ENCODE assay signal across 30 cellular contexts in genomic region chrX:154125356-154126040, GRCh38. TPM values are rescaled to one million over a fixed set of nuclear protein-coding genes. Genes with fewer than 3 reads are reported as not detected.
DNase-seq lines count a peak whose midpoint lies in the region; ATAC-seq, FAIRE-seq and TF ChIP-seq lines count a peak whose summit lies in the region.
"Had no signal": no experiment of that assay in that cellular context is flagged by ENCODE, and none has a peak within 500 bp of the region (broad histone marks: within the 10 kb centered on the region; RNA-seq: fewer than 3 reads in every experiment).

No MANE protein-coding gene starts in this region.

- no peak for TF ChIP-seq CTCF in activated CD8-positive, alpha-beta T cell treated with anti-CD3 and anti-CD28 coated beads for 36 hours (IDR thresholded peaks at IDR 0.05)
- TF ChIP-seq CTCF in CD4-positive, alpha-beta T cell (IDR thresholded peaks at IDR 0.05): no peak
- TF ChIP-seq CTCF in endothelial cell of umbilical vein (IDR thresholded peaks at IDR 0.05; ENCODE audit: extremely low read depth in 1 of 2, insufficient read depth in 1 of 2, low read depth in 1 of 2, low read length in 2 of 2): no peak
- no peak for TF ChIP-seq CTCF in foreskin fibroblast (IDR thresholded peaks at IDR 0.05; ENCODE audit: low read depth, low read length)

- no peaks in the 10 kb centered on the region for H3K79me2 ChIP-seq in endothelial cell of umbilical vein (ENCODE audit: control insufficient read depth, insufficient read depth, low read length)

- ATAC-seq in activated CD8-positive, alpha-beta T cell treated with anti-CD3 and anti-CD28 coated beads for 36 hours: no peak
- ATAC-seq in activated CD8-positive, alpha-beta T cell treated with anti-CD3 and anti-CD28 coated beads, Interleukin-2, amount 10 ng/mL, durations not matched to agents 7 days and 5 days: no peak
- peak; percentile 25 for ATAC-seq in CD4-positive, alpha-beta T cell (ENCODE audit: poor library complexity)
- no peak for ATAC-seq in GM21529 (IDR thresholded peaks at IDR 0.05; ENCODE audit: unreplicated experiment)
- ATAC-seq: PC-3 had no signal

- dilution Hi-C loops in endothelial cell of umbilical vein (cut with MboI; ENCODE audit: extremely low pct_ligation_motif_present, low sequenced_read_pairs): no loop called here

- H3K4me3 Mint-ChIP-seq in activated CD8-positive, alpha-beta T cell treated with anti-CD3 and anti-CD28 coated beads for 36 hours: no peak overlapping the region
- H3K4me3 Mint-ChIP-seq in activated CD8-positive, alpha-beta T cell treated with anti-CD3 and anti-CD28 coated beads, Interleukin-2, amount 10 ng/mL, durations not matched to agents 7 days and 5 days: no peak overlapping the region
- no peak overlapping the region for H3K4me3 Mint-ChIP-seq in CD4-positive, alpha-beta T cell
- H3K4me3 Mint-ChIP-seq: activated naive CD8-positive, alpha-beta T cell treated with anti-CD3 and anti-CD28 coated beads for 36 hours; neural crest cell had no signal

- no peak for TF ChIP-seq POLR2A in endothelial cell of umbilical vein (IDR thresholded peaks at IDR 0.05; ENCODE audit: low read depth, low read length)

- no peaks in the 10 kb centered on the region for H3K4me1 ChIP-seq in endothelial cell of umbilical vein (ENCODE audit: control insufficient read depth, extremely low read depth, insufficient read depth, low read length)
- H3K4me1 ChIP-seq: ascending aorta, sigmoid colon had no signal

- DNase-seq in activated CD8-positive, alpha-beta T cell treated with anti-CD3 and anti-CD28 coated beads for 36 hours: peak; percentile 8
- no peak for DNase-seq in activated CD8-positive, alpha-beta T cell treated with anti-CD3 and anti-CD28 coated beads, Interleukin-2, amount 10 ng/mL, durations not matched to agents 7 days and 5 days
- no peak for DNase-seq in CD4-positive, alpha-beta T cell
- no peak for DNase-seq in endothelial cell of umbilical vein (ENCODE audit: low read depth, low spot score)
- peak; percentile 88 for DNase-seq in mesenteric fat pad (ENCODE audit: low spot score)
- no peak for DNase-seq in effector CD4-positive, alpha-beta T cell
- no peak for DNase-seq in foreskin fibroblast
- DNase-seq: 8988T; activated CD4-positive, alpha-beta T cell treated with anti-CD3 and anti-CD28 coated beads for 48 hours; activated naive CD8-positive, alpha-beta T cell treated with anti-CD3 and anti-CD28 coated beads for 36 hours; CD8-positive, alpha-beta memory T cell; central memory CD4-positive, alpha-beta T cell; H7; NCI-H1105; NCI-H1930; NCI-H526; NK-92 treated with Interleukin-12 subunit alpha and Interleukin-12 subunit beta, amount 100 ng/mL, for 24 hours; PC-3; sigmoid colon; stimulated activated naive CD4-positive, alpha-beta T cell treated with Interleukin-2 at 50 U/mL for 16 hours had no signal

- CTCF ChIA-PET in activated CD8-positive, alpha-beta T cell treated with anti-CD3 and anti-CD28 coated beads for 36 hours (lab: Charles Lee): interaction anchor here (1.2 to 1.3 kb wide), 2 partner anchors 10 to 11 kb away, joined by 3 read pairs; no protein-coding TSS in a partner anchor
- CTCF ChIA-PET in activated CD8-positive, alpha-beta T cell treated with anti-CD3 and anti-CD28 coated beads, Interleukin-2, amount 10 ng/mL, durations not matched to agents 7 days and 5 days (lab: Charles Lee): no interaction called here
- CTCF ChIA-PET in CD4-positive, alpha-beta T cell (lab: Charles Lee): no interaction called here
- CTCF ChIA-PET in endothelial cell of umbilical vein (lab: Charles Lee): no interaction called here

- H3K27me3 ChIP-seq in CD4-positive, alpha-beta T cell (ENCODE audit: control insufficient read depth, insufficient read depth, low read length): no peaks in the 10 kb centered on the region
- H3K27me3 ChIP-seq in endothelial cell of umbilical vein (ENCODE audit: control insufficient read depth in 2 of 2, insufficient read depth in 2 of 2, low read length in 2 of 2): no peaks in the 10 kb centered on the region
- H3K27me3 ChIP-seq: ascending aorta, sigmoid colon had no signal

- intact Hi-C loops in activated CD8-positive, alpha-beta T cell treated with anti-CD3 and anti-CD28 coated beads for 36 hours (cut with micrococcal nuclease): no loop called here
- intact Hi-C loops in CD4-positive, alpha-beta T cell (cut with DNase I, micrococcal nuclease): no loop called here
- intact Hi-C loops in endothelial cell of umbilical vein (cut with micrococcal nuclease): no loop called here

- no peak overlapping the region for H3K27ac Mint-ChIP-seq in activated CD8-positive, alpha-beta T cell treated with anti-CD3 and anti-CD28 coated beads for 36 hours
- H3K27ac Mint-ChIP-seq in activated CD8-positive, alpha-beta T cell treated with anti-CD3 and anti-CD28 coated beads, Interleukin-2, amount 10 ng/mL, durations not matched to agents 7 days and 5 days: no peak overlapping the region
- no peak overlapping the region for H3K27ac Mint-ChIP-seq in CD4-positive, alpha-beta T cell
- H3K27ac Mint-ChIP-seq: activated naive CD8-positive, alpha-beta T cell treated with anti-CD3 and anti-CD28 coated beads for 36 hours; progenitor cell of endocrine pancreas had no signal

- no peak overlapping the region for H3K9ac ChIP-seq in endothelial cell of umbilical vein (replicated peaks; ENCODE audit: extremely low read depth, insufficient read depth, low read length)

- no peaks in the 10 kb centered on the region for H3K9me1 ChIP-seq in endothelial cell of umbilical vein (replicated peaks; ENCODE audit: control insufficient read depth, extremely low read depth, insufficient read depth, low read length)

- no peak overlapping the region for H3K4me2 ChIP-seq in endothelial cell of umbilical vein (ENCODE audit: insufficient read depth, low read length)

- no peaks in the 10 kb centered on the region for H3K27me3 Mint-ChIP-seq in activated CD8-positive, alpha-beta T cell treated with anti-CD3 and anti-CD28 coated beads for 36 hours
- no peaks in the 10 kb centered on the region for H3K27me3 Mint-ChIP-seq in activated CD8-positive, alpha-beta T cell treated with anti-CD3 and anti-CD28 coated beads, Interleukin-2, amount 10 ng/mL, durations not matched to agents 7 days and 5 days (ENCODE audit: low read depth)
- H3K27me3 Mint-ChIP-seq in CD4-positive, alpha-beta T cell: no peaks in the 10 kb centered on the region
- H3K27me3 Mint-ChIP-seq: activated naive CD8-positive, alpha-beta T cell treated with anti-CD3 and anti-CD28 coated beads for 36 hours; progenitor cell of endocrine pancreas had no signal

- no peaks in the 10 kb centered on the region for H3K36me3 ChIP-seq in endothelial cell of umbilical vein (ENCODE audit: control insufficient read depth in 2 of 2, extremely low read depth in 1 of 2, insufficient read depth in 2 of 2, low read length in 2 of 2)
- H3K36me3 ChIP-seq: ascending aorta, sigmoid colon had no signal

- peak; percentile 4 for FAIRE-seq in endothelial cell of umbilical vein (lab: Jason Lieb, UNC)
- FAIRE-seq: GM12892, keratinocyte had no signal

- H3K27ac ChIP-seq in CD4-positive, alpha-beta T cell (ENCODE audit: low read depth, low read length): no peak overlapping the region
- no peak overlapping the region for H3K27ac ChIP-seq in endothelial cell of umbilical vein (ENCODE audit: insufficient read depth, low read depth, low read length)
- H3K27ac ChIP-seq: ascending aorta, dorsolateral prefrontal cortex, sigmoid colon had no signal

- H3K36me3 Mint-ChIP-seq in activated CD8-positive, alpha-beta T cell treated with anti-CD3 and anti-CD28 coated beads for 36 hours (ENCODE audit: low read depth): no peaks in the 10 kb centered on the region
- no peaks in the 10 kb centered on the region for H3K36me3 Mint-ChIP-seq in activated CD8-positive, alpha-beta T cell treated with anti-CD3 and anti-CD28 coated beads, Interleukin-2, amount 10 ng/mL, durations not matched to agents 7 days and 5 days (ENCODE audit: low read depth)
- no peaks in the 10 kb centered on the region for H3K36me3 Mint-ChIP-seq in CD4-positive, alpha-beta T cell (ENCODE audit: low read depth)
- H3K36me3 Mint-ChIP-seq: activated naive CD8-positive, alpha-beta T cell treated with anti-CD3 and anti-CD28 coated beads for 36 hours; CD8-positive, alpha-beta memory T cell had no signal

- H2AFZ ChIP-seq in endothelial cell of umbilical vein (ENCODE audit: low read depth, low read length): no peak overlapping the region

- BruUV-seq in endothelial cell of umbilical vein (replicated peaks; lab: Mats Ljungman, UMichigan): no TSS peak

- peaks cover 15% of the 10 kb centered on the region for H3K4me1 Mint-ChIP-seq in activated CD8-positive, alpha-beta T cell treated with anti-CD3 and anti-CD28 coated beads for 36 hours (ENCODE audit: low read depth)
- peaks cover 28% of the 10 kb centered on the region for H3K4me1 Mint-ChIP-seq in activated CD8-positive, alpha-beta T cell treated with anti-CD3 and anti-CD28 coated beads, Interleukin-2, amount 10 ng/mL, durations not matched to agents 7 days and 5 days (ENCODE audit: low read depth)
- H3K4me1 Mint-ChIP-seq in CD4-positive, alpha-beta T cell (ENCODE audit: low read depth): peaks cover 29% of the 10 kb centered on the region
- H3K4me1 Mint-ChIP-seq: neural crest cell had no signal

- POLR2A ChIA-PET in activated CD8-positive, alpha-beta T cell treated with anti-CD3 and anti-CD28 coated beads for 36 hours (lab: Charles Lee): no interaction called here
- POLR2A ChIA-PET in activated CD8-positive, alpha-beta T cell treated with anti-CD3 and anti-CD28 coated beads, Interleukin-2, amount 10 ng/mL, durations not matched to agents 7 days and 5 days (lab: Charles Lee): no interaction called here
- POLR2A ChIA-PET in CD4-positive, alpha-beta T cell (lab: Charles Lee): interaction anchor here (0.8 to 1.9 kb wide), 4 partner anchors 10 to 144 kb away, joined by 3 to 8 read pairs (median 3); no protein-coding TSS in a partner anchor
- POLR2A ChIA-PET in endothelial cell of umbilical vein (lab: Charles Lee): no interaction called here

- H4K20me1 ChIP-seq in endothelial cell of umbilical vein (replicated peaks; ENCODE audit: control insufficient read depth, extremely low read depth, insufficient read depth, low read length): no peaks in the 10 kb centered on the region

- H3K4me3 ChIP-seq in endothelial cell of umbilical vein (replicated peaks in 1 of 3; ENCODE audit: insufficient read depth in 1 of 3, low read depth in 1 of 3, low read length in 3 of 3): no peak overlapping the region
- no peak overlapping the region for H3K4me3 ChIP-seq in foreskin fibroblast (ENCODE audit: low read depth in 1 of 2, low read length in 2 of 2)
- H3K4me3 ChIP-seq: ascending aorta, dorsolateral prefrontal cortex, lung, sigmoid colon had no signal

- no peaks in the 10 kb centered on the region for H3K9me3 ChIP-seq in CD4-positive, alpha-beta T cell (ENCODE audit: control insufficient read depth, low read length)
- no peaks in the 10 kb centered on the region for H3K9me3 ChIP-seq in endothelial cell of umbilical vein (replicated peaks; ENCODE audit: control insufficient read depth, insufficient read depth, low read length)
- H3K9me3 ChIP-seq: ascending aorta, sigmoid colon had no signal

- no peaks in the 10 kb centered on the region for H3K9me3 Mint-ChIP-seq in activated CD8-positive, alpha-beta T cell treated with anti-CD3 and anti-CD28 coated beads for 36 hours
- no peaks in the 10 kb centered on the region for H3K9me3 Mint-ChIP-seq in activated CD8-positive, alpha-beta T cell treated with anti-CD3 and anti-CD28 coated beads, Interleukin-2, amount 10 ng/mL, durations not matched to agents 7 days and 5 days (ENCODE audit: insufficient read depth)
- no peaks in the 10 kb centered on the region for H3K9me3 Mint-ChIP-seq in CD4-positive, alpha-beta T cell
- H3K9me3 Mint-ChIP-seq: activated naive CD8-positive, alpha-beta T cell treated with anti-CD3 and anti-CD28 coated beads for 36 hours; CD8-positive, alpha-beta memory T cell had no signal

RNA-seq across cellular contexts. Expression of gene OPN1LW, which starts 18.5 kb away (rescaled TPM):
- not detected for total RNA-seq in activated CD8-positive, alpha-beta T cell treated with anti-CD3 and anti-CD28 coated beads for 36 hours
- not detected for total RNA-seq in activated CD8-positive, alpha-beta T cell treated with anti-CD3 and anti-CD28 coated beads, Interleukin-2, amount 10 ng/mL, durations not matched to agents 7 days and 5 days
- total RNA-seq in CD4-positive, alpha-beta T cell: not detected
- total RNA-seq in endothelial cell of umbilical vein: not detected in 2 replicates
- polyA plus RNA-seq in endothelial cell of umbilical vein: not detected in 2 replicates
- not detected in 2 replicates for polyA plus RNA-seq in endothelial cell of umbilical vein (2011; cell fraction: cytosol; rRNA removed)
- polyA plus RNA-seq in endothelial cell of umbilical vein (2011; cell fraction: nucleus; rRNA removed): not detected in 2 replicates
- polyA plus RNA-seq in endothelial cell of umbilical vein (2012): not detected in 2 replicates
- polyA minus RNA-seq in endothelial cell of umbilical vein: not detected in 2 replicates
- polyA minus RNA-seq in endothelial cell of umbilical vein (2011; cell fraction: cytosol; rRNA and poly(A)+ RNA removed): not detected
- polyA minus RNA-seq in endothelial cell of umbilical vein (2011; cell fraction: nucleus; rRNA and poly(A)+ RNA removed): not detected in 2 replicates
- not detected for total RNA-seq in mesenteric fat pad
- total RNA-seq: activated naive CD8-positive, alpha-beta T cell treated with anti-CD3 and anti-CD28 coated beads for 36 hours; ascending aorta; CD8-positive, alpha-beta memory T cell; dorsolateral prefrontal cortex; H7; lung; mucosa of gallbladder; neural crest cell; PC-3; progenitor cell of endocrine pancreas; sigmoid colon had no signal
- polyA plus RNA-seq: CD8-positive, alpha-beta memory T cell; keratinocyte; lung; sigmoid colon; thymus had no signal

RNA-seq across cellular contexts. Expression of gene MECP2, which starts 28.0 kb away (rescaled TPM):
- total RNA-seq in activated CD8-positive, alpha-beta T cell treated with anti-CD3 and anti-CD28 coated beads for 36 hours: 10 to 100 TPM; 63.7 to 65.1 TPM
- total RNA-seq in activated CD8-positive, alpha-beta T cell treated with anti-CD3 and anti-CD28 coated beads, Interleukin-2, amount 10 ng/mL, durations not matched to agents 7 days and 5 days: 10 to 100 TPM; 65.4 to 65.5 TPM
- 100 to 1,000 TPM; 120 to 133 TPM for total RNA-seq in CD4-positive, alpha-beta T cell
- 40.9 and 45.3 TPM in 2 replicates for total RNA-seq in endothelial cell of umbilical vein
- 7.7 and 9.0 TPM in 2 replicates for polyA plus RNA-seq in endothelial cell of umbilical vein
- 10.3 and 13.8 TPM in 2 replicates for polyA plus RNA-seq in endothelial cell of umbilical vein (2011; cell fraction: cytosol; rRNA removed)
- 33.1 and 33.9 TPM in 2 replicates for polyA plus RNA-seq in endothelial cell of umbilical vein (2011; cell fraction: nucleus; rRNA removed)
- polyA plus RNA-seq in endothelial cell of umbilical vein (2012): 13.8 and 16.5 TPM in 2 replicates
- polyA minus RNA-seq in endothelial cell of umbilical vein: 45.2 and 54.7 TPM in 2 replicates
- 13.2 TPM for polyA minus RNA-seq in endothelial cell of umbilical vein (2011; cell fraction: cytosol; rRNA and poly(A)+ RNA removed)
- 59.0 and 74.8 TPM in 2 replicates for polyA minus RNA-seq in endothelial cell of umbilical vein (2011; cell fraction: nucleus; rRNA and poly(A)+ RNA removed)
- 65.5 TPM for total RNA-seq in mesenteric fat pad

RNA-seq across cellular contexts. Expression of gene OPN1MW, which starts 56.9 kb away (rescaled TPM):
- not detected for total RNA-seq in activated CD8-positive, alpha-beta T cell treated with anti-CD3 and anti-CD28 coated beads for 36 hours
- total RNA-seq in activated CD8-positive, alpha-beta T cell treated with anti-CD3 and anti-CD28 coated beads, Interleukin-2, amount 10 ng/mL, durations not matched to agents 7 days and 5 days: not detected
- not detected for total RNA-seq in CD4-positive, alpha-beta T cell
- total RNA-seq in endothelial cell of umbilical vein (not detected in 2 replicates), mesenteric fat pad (not detected)
- 0.10 TPM in 1 of 2 replicates, not detected in the other for polyA plus RNA-seq in endothelial cell of umbilical vein
- not detected in 2 replicates for polyA plus RNA-seq in endothelial cell of umbilical vein (2011; cell fraction: cytosol; rRNA removed)
- polyA plus RNA-seq in endothelial cell of umbilical vein (2011; cell fraction: nucleus; rRNA removed): not detected in 2 replicates
- not detected in 2 replicates for polyA plus RNA-seq in endothelial cell of umbilical vein (2012)
- polyA minus RNA-seq in endothelial cell of umbilical vein: not detected in 2 replicates
- polyA minus RNA-seq in endothelial cell of umbilical vein (2011; cell fraction: cytosol; rRNA and poly(A)+ RNA removed): not detected
- not detected in 2 replicates for polyA minus RNA-seq in endothelial cell of umbilical vein (2011; cell fraction: nucleus; rRNA and poly(A)+ RNA removed)
- total RNA-seq: activated naive CD8-positive, alpha-beta T cell treated with anti-CD3 and anti-CD28 coated beads for 36 hours; ascending aorta; CD8-positive, alpha-beta memory T cell; dorsolateral prefrontal cortex; H7; lung; mucosa of gallbladder; neural crest cell; PC-3; progenitor cell of endocrine pancreas; sigmoid colon had no signal
- polyA plus RNA-seq: CD8-positive, alpha-beta memory T cell; keratinocyte; lung; sigmoid colon had no signal

Comparison
In these comparisons a context has a peak if more than half of its experiments do, and no peak if none do; other contexts are left out.
1. DNase-seq: peak in activated CD8-positive, alpha-beta T cell treated with anti-CD3 and anti-CD28 coated beads for 36 hours (single experiment) and mesenteric fat pad (single experiment); none in activated CD8-positive, alpha-beta T cell treated with anti-CD3 and anti-CD28 coated beads, Interleukin-2, amount 10 ng/mL, durations not matched to agents 7 days and 5 days (single experiment), CD4-positive, alpha-beta T cell (0 of 10), endothelial cell of umbilical vein (single experiment), effector CD4-positive, alpha-beta T cell (single experiment) and foreskin fibroblast (0 of 2).